ENCODE assay signal across 8 cellular contexts in the genomic region with DNA sequence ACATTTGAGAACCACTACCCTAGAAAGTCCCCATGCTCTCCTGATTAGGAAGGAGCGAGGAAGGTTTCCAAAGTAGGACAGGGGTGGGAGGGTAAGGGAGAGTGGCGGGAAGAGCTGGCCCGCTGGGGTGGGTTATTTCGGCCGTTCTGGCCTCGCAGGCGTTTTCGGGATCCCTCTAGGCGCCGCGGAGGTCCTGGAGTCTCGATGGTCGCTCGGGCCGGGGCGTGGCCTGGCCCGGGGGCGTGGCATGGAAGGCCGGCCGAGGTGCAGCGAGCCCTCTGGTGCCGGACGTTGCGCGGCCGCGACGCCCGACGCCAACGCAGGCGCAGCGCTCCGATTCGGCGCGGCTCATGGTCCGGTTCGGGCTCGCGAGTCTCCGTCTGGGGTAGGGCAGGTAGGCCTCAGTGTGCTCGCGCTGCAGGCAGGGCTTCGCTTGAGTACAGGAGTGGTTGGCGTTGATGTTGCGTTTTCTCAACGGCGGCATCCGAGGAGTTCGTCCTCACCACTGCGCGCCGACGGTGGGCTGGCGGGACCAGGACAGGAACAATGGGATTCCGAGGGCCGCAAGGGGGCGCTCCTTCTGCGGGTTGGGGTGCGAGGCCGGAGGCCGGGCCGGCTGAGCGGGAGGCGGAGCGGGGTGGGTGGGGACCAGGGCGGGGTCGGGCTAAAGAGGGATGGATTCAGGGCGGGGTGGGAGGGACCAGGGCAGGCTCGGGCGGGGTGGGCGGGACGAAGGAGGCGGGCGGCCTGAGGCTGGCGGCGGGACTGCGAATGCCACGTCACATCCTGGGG. TPM values are rescaled to one million over a fixed set of nuclear protein-coding genes. Genes with fewer than 3 reads are reported as not detected.
A peak's percentile ranks its signal among the peaks of the same experiment; 100 is the strongest.
DNase-seq lines count a peak whose midpoint lies in the region; ATAC-seq, FAIRE-seq and TF ChIP-seq lines count a peak whose summit lies in the region.

PGBD2 (plus strand) TSS at position 287 of the 792 bp plus-strand sequence. CDS start 7,628 bp downstream, outside the sequence.

- H3K27me3 ChIP-seq in foreskin keratinocyte (peaks cover 6% of the 10 kb centered on the region), neuronal stem cell (ENCODE audit: control insufficient read depth in 3 of 3, insufficient read depth in 3 of 3, low read depth in 1 of 3, low read length in 3 of 3) (no peaks in the 10 kb centered on the region), subcutaneous abdominal adipose tissue (ENCODE audit: control insufficient read depth in 5 of 5, insufficient read depth in 4 of 5, low read length in 5 of 5) (no peaks in the 10 kb centered on the region)

- ATAC-seq in foreskin keratinocyte = peak; percentile 90

- peak within 1 kb of the TSS; percentile 96 for H4K91ac ChIP-seq in neuronal stem cell (ENCODE audit: low read depth, low read length, poor library complexity)

- in situ Hi-C loops in G401 (cut with HindIII; ENCODE audit: low sequenced_read_pairs) = no loop called here

- H3K9ac ChIP-seq in neuronal stem cell (ENCODE audit: low read depth, low read length, poor library complexity) (peak within 1 kb of the TSS; percentile 95), subcutaneous abdominal adipose tissue (ENCODE audit: low read length in 5 of 5) (peak within 1 kb of the TSS; percentile 68 to 82 (median 75))

- peak within 1 kb of the TSS; percentile 29 for H2AK5ac ChIP-seq in neuronal stem cell (ENCODE audit: low read depth, low read length)

- H3K18ac ChIP-seq in neuronal stem cell (ENCODE audit: low read length) = peak within 1 kb of the TSS; percentile 99

- TF ChIP-seq POLR2A in H54 (IDR thresholded peaks at IDR 0.05; ENCODE audit: low read depth, low read length) (peak; percentile 97), Raji (IDR thresholded peaks at IDR 0.05; ENCODE audit: insufficient read depth, low read depth, low read length) (peak; percentile 99)

- H3K79me1 ChIP-seq in neuronal stem cell (ENCODE audit: low read depth, low read length) = peaks cover 2% of the 10 kb centered on the region

- peak within 1 kb of the TSS; percentile 97 for H3K14ac ChIP-seq in neuronal stem cell (ENCODE audit: low read length)

- H3K4me2 ChIP-seq in neuronal stem cell (ENCODE audit: insufficient read depth, low read length, poor library complexity, severe bottlenecking) = peak within 1 kb of the TSS; percentile 55

- H3K4me1 ChIP-seq in foreskin keratinocyte (no peaks in the 10 kb centered on the region), neuronal stem cell (ENCODE audit: control insufficient read depth in 2 of 2, insufficient read depth in 1 of 2, low read depth in 1 of 2, low read length in 2 of 2) (peaks cover 7 to 9% of the 10 kb centered on the region in 2 donors), subcutaneous abdominal adipose tissue (ENCODE audit: control insufficient read depth in 5 of 5, insufficient read depth in 5 of 5, low read length in 5 of 5) (peaks cover 3 to 19% (median 14%) of the 10 kb centered on the region in 5 donors)

- no peak for FAIRE-seq in H54 (lab: Jason Lieb, UNC)

- H2BK12ac ChIP-seq in neuronal stem cell (ENCODE audit: low read length) = no peak within 1 kb of the TSS

- H3K36me3 ChIP-seq in neuronal stem cell (replicated peaks in 1 of 2; ENCODE audit: control insufficient read depth in 2 of 2, insufficient read depth in 2 of 2, low read length in 2 of 2) (peaks cover 0 to 16% of the 10 kb centered on the region in 2 donors), subcutaneous abdominal adipose tissue (ENCODE audit: control insufficient read depth in 5 of 5, insufficient read depth in 5 of 5, low read length in 5 of 5) (peaks cover 0 to 2% (median 0%) of the 10 kb centered on the region in 5 donors)

- H3K9me3 ChIP-seq in neuronal stem cell (replicated peaks in 1 of 2; ENCODE audit: control insufficient read depth in 2 of 2, insufficient read depth in 1 of 2, low read depth in 1 of 2, low read length in 2 of 2) (no peaks in the 10 kb centered on the region), subcutaneous abdominal adipose tissue (ENCODE audit: control insufficient read depth in 5 of 5, low read length in 5 of 5) (no peaks in the 10 kb centered on the region)

- H3K4me3 ChIP-seq in LNCaP clone FGC (ENCODE audit: low read depth, low read length) (peak within 1 kb of the TSS; percentile 71), neuronal stem cell (ENCODE audit: low read length in 2 of 2) (peak within 1 kb of the TSS; percentile 87), subcutaneous abdominal adipose tissue (ENCODE audit: low read depth in 1 of 5, low read length in 5 of 5) (peak within 1 kb of the TSS; percentile 85 to 95 (median 90))

- peak within 1 kb of the TSS; percentile 99 for H3K23ac ChIP-seq in neuronal stem cell (ENCODE audit: low read depth, low read length, poor library complexity)

- no CpG with 5 or more reads among the region's 80 CpGs for WGBS in neuronal stem cell (ENCODE audit: extremely low coverage in 2 of 2, insufficient read length in 2 of 2, insufficient replicate concordance in 1 of 2), 2 donors

- no peak within 1 kb of the TSS for H3K4ac ChIP-seq in neuronal stem cell (ENCODE audit: low read length)

- peak within 1 kb of the TSS; percentile 68 for H2BK5ac ChIP-seq in neuronal stem cell (ENCODE audit: low read length)

- H2BK15ac ChIP-seq in neuronal stem cell (ENCODE audit: low read length) = no peak within 1 kb of the TSS

- H2AFZ ChIP-seq in neuronal stem cell (ENCODE audit: low read length) = peak within 1 kb of the TSS; percentile 95

- H2BK120ac ChIP-seq in neuronal stem cell (ENCODE audit: low read depth, low read length) = no peak within 1 kb of the TSS

- DNase-seq in G401 (ENCODE audit: low spot score) (peak; percentile 91), H54 (ENCODE audit: insufficient read length, low spot score) (peak; percentile 81), LNCaP clone FGC (ENCODE audit: low read depth) (peak; percentile 65), activated gamma-delta T cell (lab: John Stamatoyannopoulos, UW) (peak; percentile 91), foreskin keratinocyte (peak; percentile 71 to 84), neuronal stem cell (ENCODE audit: low spot score) (peak; percentile 92)

- peak within 1 kb of the TSS; percentile 99 for H4K8ac ChIP-seq in neuronal stem cell (ENCODE audit: low read depth, low read length)

- H3K27ac ChIP-seq in foreskin keratinocyte = peak within 1 kb of the TSS; percentile 79
- peak within 1 kb of the TSS; percentile 93 for H3K27ac ChIP-seq in neuronal stem cell (replicated peaks; ENCODE audit: low read length)
- H3K27ac ChIP-seq in subcutaneous abdominal adipose tissue (ENCODE audit: low read depth, low read length) = peak within 1 kb of the TSS; percentile 80

- TF ChIP-seq CTCF in LNCaP clone FGC (IDR thresholded peaks at IDR 0.05; ENCODE audit: control insufficient read depth, extremely low read depth, insufficient read depth) = peak; percentile 80
- peak; percentile 85 for TF ChIP-seq CTCF in foreskin keratinocyte (conservative IDR thresholded peaks at IDR 0.05)

RNA-seq across cellular contexts. Expression of gene PGBD2, which starts in this region (rescaled TPM):
- 5.3 and 10.0 TPM in 2 replicates for total RNA-seq in G401 (2014; rRNA removed; shearing (Covaris generic))
- 3.4 and 4.1 TPM in 2 replicates for total RNA-seq in foreskin keratinocyte
- 2.0 and 2.4 TPM in 2 replicates for polyA plus RNA-seq in foreskin keratinocyte
- 2.3 TPM for polyA plus RNA-seq in neuronal stem cell (2013, experiment 1 of 2)
- 2.5 TPM for polyA plus RNA-seq in neuronal stem cell (2013, experiment 2 of 2)

Comparison
In these comparisons a context has a peak if more than half of its experiments do, and no peak if none do; other contexts are left out.
1. Peak in every context shown above with its lines: DNase-seq, ATAC-seq, H3K4me3 ChIP-seq and H3K27ac ChIP-seq.